ENCODE assay signal across 8 cellular contexts in genomic region chr11:43358308-43358669, GRCh38. TPM values are rescaled to one million over a fixed set of nuclear protein-coding genes. Genes with fewer than 3 reads are reported as not detected.
DNase-seq lines count a peak whose midpoint lies in the region; ATAC-seq and TF ChIP-seq lines count a peak whose summit lies in the region.

No MANE protein-coding gene starts in this region.

- peak overlapping the region; percentile 90 for H3K4me3 Mint-ChIP-seq in stimulated activated effector memory CD8-positive, alpha-beta T cell treated with anti-CD3 and anti-CD28 coated beads, Interleukin-12 subunit alpha, Interleukin-12 subunit beta, amount 100 ng/mL, for 72 hours

- H3K27ac Mint-ChIP-seq in stimulated activated effector memory CD8-positive, alpha-beta T cell treated with anti-CD3 and anti-CD28 coated beads, Interleukin-12 subunit alpha, Interleukin-12 subunit beta, amount 100 ng/mL, for 72 hours, result peak overlapping the region; percentile 97

- peaks cover 15% of the 10 kb centered on the region for H3K36me3 Mint-ChIP-seq in stimulated activated effector memory CD8-positive, alpha-beta T cell treated with anti-CD3 and anti-CD28 coated beads, Interleukin-12 subunit alpha, Interleukin-12 subunit beta, amount 100 ng/mL, for 72 hours

- ATAC-seq in stimulated activated effector memory CD8-positive, alpha-beta T cell treated with anti-CD3 and anti-CD28 coated beads, Interleukin-12 subunit alpha, Interleukin-12 subunit beta, amount 100 ng/mL, for 72 hours, result no peak
- ATAC-seq in GM19463 (IDR thresholded peaks at IDR 0.05; ENCODE audit: unreplicated experiment) (no peak), HG02973 (IDR thresholded peaks at IDR 0.05; ENCODE audit: unreplicated experiment) (no peak)

- no peaks in the 10 kb centered on the region for H3K9me3 Mint-ChIP-seq in stimulated activated effector memory CD8-positive, alpha-beta T cell treated with anti-CD3 and anti-CD28 coated beads, Interleukin-12 subunit alpha, Interleukin-12 subunit beta, amount 100 ng/mL, for 72 hours

- TF ChIP-seq CTCF in WI38 (IDR thresholded peaks at IDR 0.05; ENCODE audit: low read depth, low read length) (no peak), right atrium auricular region (IDR thresholded peaks at IDR 0.05) (no peak)

- H3K4me1 Mint-ChIP-seq in stimulated activated effector memory CD8-positive, alpha-beta T cell treated with anti-CD3 and anti-CD28 coated beads, Interleukin-12 subunit alpha, Interleukin-12 subunit beta, amount 100 ng/mL, for 72 hours, result peaks cover 28% of the 10 kb centered on the region

- no peaks in the 10 kb centered on the region for H3K27me3 ChIP-seq in right atrium auricular region

- H3K36me3 ChIP-seq in right atrium auricular region, result no peaks in the 10 kb centered on the region

- H3K9me3 ChIP-seq in right atrium auricular region, result no peaks in the 10 kb centered on the region

- H3K27ac ChIP-seq in right atrium auricular region, result peak overlapping the region; percentile 89

- peak; percentile 32 for DNase-seq in NCI-H82 (lab: John Stamatoyannopoulos, UW)
- no peak for DNase-seq in NCI-H82 treated with DMSO at 0.1 percent for 48 hours (lab: John Stamatoyannopoulos, UW; ENCODE audit: unreplicated experiment)
- DNase-seq in right atrium auricular region (ENCODE audit: low spot score), result no peak
- DNase-seq in stimulated activated effector memory CD8-positive, alpha-beta T cell treated with anti-CD3 and anti-CD28 coated beads, Interleukin-12 subunit alpha, Interleukin-12 subunit beta, amount 100 ng/mL, for 72 hours (ENCODE audit: low spot score in 2 of 2), result no peak
- no peak for DNase-seq in NCI-H2171 treated with DMSO at 0.1 percent for 48 hours (lab: John Stamatoyannopoulos, UW)

- H3K4me1 ChIP-seq in right atrium auricular region, result peaks cover 0 to 28% of the 10 kb centered on the region in 2 donors

- H3K4me3 ChIP-seq in WI38 (ENCODE audit: low read depth, low read length) (peak overlapping the region; percentile 94), right atrium auricular region (peak overlapping the region; percentile 91 to 98)

RNA-seq across cellular contexts. Expression of gene TTC17, which starts 0.4 kb away (rescaled TPM):
- 10 to 100 TPM; 33.6 to 45.3 TPM for total RNA-seq in right atrium auricular region

RNA-seq across cellular contexts. Expression of gene API5, which starts 46.5 kb away (rescaled TPM):
- total RNA-seq in right atrium auricular region, result 10 to 100 TPM; 37.7 to 50.3 TPM
